8 cellular contexts compared by ENCODE assay signal in the genomic region with DNA sequence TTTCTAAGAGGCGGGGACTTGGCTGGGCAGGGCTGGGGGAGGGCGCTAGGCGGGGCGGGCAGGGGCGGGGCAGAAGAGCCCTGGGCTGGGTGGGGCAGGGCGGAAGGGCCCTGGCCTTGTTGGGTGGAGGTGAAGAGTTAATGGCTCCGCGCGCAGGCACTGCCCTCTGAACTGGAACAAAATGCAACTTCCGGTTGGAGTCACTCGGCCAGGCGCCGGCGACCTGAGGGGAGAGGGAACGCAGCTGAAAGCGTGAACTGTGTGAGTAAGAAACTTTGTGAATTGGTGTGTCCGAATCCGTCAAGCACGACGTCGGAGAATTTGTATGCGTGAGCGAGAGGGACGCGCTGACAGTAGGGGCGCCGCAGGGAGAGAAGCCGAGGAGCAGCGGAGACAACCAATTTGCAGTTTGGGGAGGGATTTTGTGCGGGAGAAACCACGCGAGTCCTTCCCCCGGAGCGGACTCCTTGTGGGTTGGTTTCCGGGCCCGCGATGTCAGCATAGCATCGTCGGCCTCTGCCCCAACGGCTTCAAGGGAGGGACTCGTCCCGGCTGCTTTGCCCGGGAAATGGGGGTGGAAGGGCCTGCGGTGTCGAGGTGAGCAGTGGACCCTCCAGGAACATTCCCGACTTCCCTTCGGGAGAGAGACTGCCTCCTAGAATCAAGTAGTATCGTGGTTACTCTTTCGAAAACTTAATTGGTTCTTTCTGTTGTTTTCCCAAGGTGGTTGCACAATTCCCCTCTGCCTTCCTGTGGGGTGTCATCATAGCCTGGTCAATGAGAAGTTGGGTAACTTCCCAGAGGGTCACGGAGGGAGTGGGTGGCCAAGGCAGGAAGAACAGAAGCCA. TPM values are rescaled to one million over a fixed set of nuclear protein-coding genes. Genes with fewer than 3 reads are reported as not detected.
A peak's percentile ranks its signal among the peaks of the same experiment; 100 is the strongest.
DNase-seq lines count a peak whose midpoint lies in the region; ATAC-seq, FAIRE-seq and TF ChIP-seq lines count a peak whose summit lies in the region.

A gene with protein sequence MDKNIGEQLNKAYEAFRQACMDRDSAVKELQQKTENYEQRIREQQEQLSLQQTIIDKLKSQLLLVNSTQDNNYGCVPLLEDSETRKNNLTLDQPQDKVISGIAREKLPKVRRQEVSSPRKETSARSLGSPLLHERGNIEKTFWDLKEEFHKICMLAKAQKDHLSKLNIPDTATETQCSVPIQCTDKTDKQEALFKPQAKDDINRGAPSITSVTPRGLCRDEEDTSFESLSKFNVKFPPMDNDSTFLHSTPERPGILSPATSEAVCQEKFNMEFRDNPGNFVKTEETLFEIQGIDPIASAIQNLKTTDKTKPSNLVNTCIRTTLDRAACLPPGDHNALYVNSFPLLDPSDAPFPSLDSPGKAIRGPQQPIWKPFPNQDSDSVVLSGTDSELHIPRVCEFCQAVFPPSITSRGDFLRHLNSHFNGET (plus strand): TSS at position 203 of the 848 bp plus-strand sequence. CDS start 19,235 bp downstream, outside the sequence.

- no peaks in the 10 kb centered on the region for H3K9me3 ChIP-seq in adrenal gland (replicated peaks in 1 of 3)
- no peaks in the 10 kb centered on the region for H3K9me3 ChIP-seq in heart right ventricle
- H3K9me3 ChIP-seq in upper lobe of right lung: no peaks in the 10 kb centered on the region

- ATAC-seq in HG02798 (IDR thresholded peaks at IDR 0.05; ENCODE audit: poor library complexity, unreplicated experiment): peak; percentile 92
- peak; percentile 98 to 99 (median 99) for ATAC-seq in heart right ventricle
- peak; percentile 98 for ATAC-seq in upper lobe of right lung

- TF ChIP-seq CTCF in adrenal gland (IDR thresholded peaks at IDR 0.05) (no peak), heart right ventricle (IDR thresholded peaks at IDR 0.05) (peak in 1 of 9 donors; percentile 11), upper lobe of right lung (IDR thresholded peaks at IDR 0.05) (peak; percentile 11)

- peak; percentile 98 for FAIRE-seq in GM12891 (lab: Jason Lieb, UNC)

- TF ChIP-seq POLR2A in GM12891 (IDR thresholded peaks at IDR 0.05; ENCODE audit: low read depth, low read length) (peak; percentile 95), adrenal gland (IDR thresholded peaks at IDR 0.05) (peak; percentile 93 to 96)

- H3K27me3 ChIP-seq in adrenal gland (no peaks in the 10 kb centered on the region), heart right ventricle (no peaks in the 10 kb centered on the region), upper lobe of right lung (no peaks in the 10 kb centered on the region)

- peak within 1 kb of the TSS; percentile 93 to 99 (median 98) for H3K27ac ChIP-seq in adrenal gland
- peak within 1 kb of the TSS; percentile 80 to 97 (median 90) for H3K27ac ChIP-seq in heart right ventricle
- peak within 1 kb of the TSS; percentile 99 for H3K27ac ChIP-seq in upper lobe of right lung

- intact Hi-C loops in adrenal gland (cut with DNase I): no loop called here
- intact Hi-C loops in heart right ventricle (cut with DNase I): no loop called here
- intact Hi-C loops in posterior vena cava (cut with DNase I): no loop called here
- intact Hi-C loops in upper lobe of right lung (cut with DNase I): no loop called here

- peak; percentile 58 for DNase-seq in GM12891 (ENCODE audit: insufficient read length, low spot score)
- DNase-seq in NCI-H146 (lab: John Stamatoyannopoulos, UW): peak; percentile 90
- DNase-seq in T-helper 1 cell: peak; percentile 79 to 97 (median 85)
- DNase-seq in adrenal gland: peak; percentile 90 to 97 (median 95)
- DNase-seq in heart right ventricle: peak; percentile 89 to 92
- DNase-seq in posterior vena cava (ENCODE audit: low spot score): peak; percentile 98
- DNase-seq in upper lobe of right lung: peak; percentile 96

- H3K36me3 ChIP-seq in adrenal gland (replicated peaks in 1 of 2) (peaks cover 0 to 11% of the 10 kb centered on the region in 2 donors), heart right ventricle (peaks cover 0 to 23% (median 4%) of the 10 kb centered on the region in 9 donors), upper lobe of right lung (peaks cover 15% of the 10 kb centered on the region)

- H3K4me1 ChIP-seq in adrenal gland (replicated peaks in 1 of 2) (peaks cover 12 to 47% of the 10 kb centered on the region in 2 donors), heart right ventricle (peaks cover 2 to 53% (median 31%) of the 10 kb centered on the region in 9 donors), upper lobe of right lung (peaks cover 41% of the 10 kb centered on the region)

- 0 to 2% (median 1%) methylated on average over 28 to 50 of the region's 50 CpGs for WGBS in adrenal gland, 4 donors
- 0% methylated on average over 50 of the region's 50 CpGs for whole genome bisulfite sequencing in heart right ventricle, 2 donors

- H3K4me3 ChIP-seq in adrenal gland: peak within 1 kb of the TSS; percentile 51 to 98 (median 80)
- H3K4me3 ChIP-seq in heart right ventricle: peak within 1 kb of the TSS; percentile 60 to 92 (median 82)
- H3K4me3 ChIP-seq in upper lobe of right lung: peak within 1 kb of the TSS; percentile 90

TF ChIP-seq in GM12891, 5 proteins besides CTCF, POLR2A, EP300 and RAD21:
- TF ChIP-seq PAX5 (IDR thresholded peaks at IDR 0.05; ENCODE audit: insufficient read depth, low read length, severe bottlenecking) (peak; percentile 88), TAF1 (IDR thresholded peaks at IDR 0.05; ENCODE audit: low read depth, low read length) (peak; percentile 100), POU2F2 (IDR thresholded peaks at IDR 0.05; ENCODE audit: low read depth, low read length) (peak; percentile 87), POLR2AphosphoS5 (IDR thresholded peaks at IDR 0.05; ENCODE audit: low read depth, low read length) (peak; percentile 83), SPI1 (IDR thresholded peaks at IDR 0.05; ENCODE audit: low read depth, low read length) (0 out of 2 replicates have a peak, but pooled peaks have one; percentile 21)
TF ChIP-seq in GM12891: peak in this region for 5.

RNA-seq across cellular contexts. Expression of the gene that starts here (rescaled TPM):
- polyA plus RNA-seq in GM12891 (2012; ENCODE audit: low read depth, missing spikeins): 45.7 TPM
- 10 to 100 TPM; 45.7 to 90.9 (median 55.0) TPM for total RNA-seq in adrenal gland
- polyA plus RNA-seq in adrenal gland: 10 to 100 TPM; 23.7 to 82.8 (median 34.4) TPM
- 10 to 100 TPM; 25.0 to 39.7 (median 31.4) TPM for total RNA-seq in heart right ventricle
- polyA plus RNA-seq in heart right ventricle: 10 to 100 TPM; 20.4 to 24.3 TPM
- 10 to 100 TPM; 37.7 to 55.3 TPM for total RNA-seq in posterior vena cava
- 79.6 TPM for total RNA-seq in upper lobe of right lung

Comparison
In these comparisons a context has a peak if more than half of its experiments do, and no peak if none do; other contexts are left out.
1. Peak in every context shown above with its lines: DNase-seq, ATAC-seq, H3K4me3 ChIP-seq and H3K27ac ChIP-seq.